1 cellular context compared by ENCODE assay signal in the genomic region with DNA sequence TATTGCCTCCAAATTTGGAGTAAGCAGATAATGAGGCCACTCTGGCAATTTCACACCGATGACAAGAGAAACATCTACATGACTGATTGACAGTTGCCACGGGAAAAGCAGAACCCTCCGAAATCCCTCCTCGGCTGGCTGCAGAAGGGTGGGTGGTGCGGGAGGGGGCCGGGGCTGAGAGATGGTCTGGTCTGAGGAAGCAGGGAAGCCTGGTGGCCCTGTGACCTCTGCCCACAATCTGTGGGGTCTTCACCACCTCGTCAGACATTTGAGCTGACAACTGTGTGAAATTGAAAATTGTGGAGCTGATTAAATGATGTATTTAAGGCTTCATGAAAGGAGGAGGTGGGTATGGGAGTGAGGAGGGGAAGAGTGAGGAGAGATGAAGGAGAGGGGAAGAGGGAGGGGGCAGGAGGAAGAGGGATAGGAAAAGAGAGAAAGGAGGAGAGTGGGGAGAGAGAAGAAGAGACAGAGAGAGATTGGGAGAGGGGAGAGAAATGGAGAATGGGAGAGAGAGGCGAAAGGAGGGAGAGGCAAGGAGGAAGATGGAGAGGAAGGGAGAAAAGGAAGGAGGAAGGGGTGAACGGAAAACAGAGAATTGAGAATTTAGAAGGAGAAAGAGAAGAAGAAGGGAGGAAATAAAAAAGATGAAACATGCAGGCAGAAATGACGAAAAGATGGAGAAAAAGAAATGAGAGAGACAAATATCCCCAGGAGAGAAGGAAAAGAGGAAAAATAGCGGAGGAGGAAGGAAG.
TF ChIP-seq lines count a peak whose summit lies in the region.

No MANE protein-coding gene starts in this region.

TF ChIP-seq in H1, 55 proteins besides CTCF, POLR2A, EP300 and RAD21:
- TF ChIP-seq PHF8 (conservative IDR thresholded peaks at IDR 0.05; ENCODE audit: low read depth, low read length) = no peak
- TF ChIP-seq RBBP5 (IDR thresholded peaks at IDR 0.05; ENCODE audit: borderline replicate concordance, low read depth, low read length) = no peak
- no peak for TF ChIP-seq CBX5 (IDR thresholded peaks at IDR 0.05; ENCODE audit: low read depth, low read length)
- TF ChIP-seq TAF7 (optimal IDR thresholded peaks at IDR 0.05; ENCODE audit: borderline replicate concordance, low read depth, low read length) = no peak
- no peak for TF ChIP-seq SIN3A (conservative IDR thresholded peaks at IDR 0.05 in 1 of 2, IDR thresholded peaks at IDR 0.05 in 1 of 2; ENCODE audit: low read depth in 1 of 2, low read length in 2 of 2)
- no peak for TF ChIP-seq SIRT6 (IDR thresholded peaks at IDR 0.05; ENCODE audit: low read length)
- no peak for TF ChIP-seq EGR1 (IDR thresholded peaks at IDR 0.05; ENCODE audit: borderline replicate concordance, low read depth, low read length)
- TF ChIP-seq ZNF274 (IDR thresholded peaks at IDR 0.05; ENCODE audit: borderline replicate concordance, extremely low read depth, low read length) = no peak
- no peak for TF ChIP-seq E2F6 (IDR thresholded peaks at IDR 0.05)
